Comparison of ENCODE assay signal across 15 cellular contexts in the genomic region with DNA sequence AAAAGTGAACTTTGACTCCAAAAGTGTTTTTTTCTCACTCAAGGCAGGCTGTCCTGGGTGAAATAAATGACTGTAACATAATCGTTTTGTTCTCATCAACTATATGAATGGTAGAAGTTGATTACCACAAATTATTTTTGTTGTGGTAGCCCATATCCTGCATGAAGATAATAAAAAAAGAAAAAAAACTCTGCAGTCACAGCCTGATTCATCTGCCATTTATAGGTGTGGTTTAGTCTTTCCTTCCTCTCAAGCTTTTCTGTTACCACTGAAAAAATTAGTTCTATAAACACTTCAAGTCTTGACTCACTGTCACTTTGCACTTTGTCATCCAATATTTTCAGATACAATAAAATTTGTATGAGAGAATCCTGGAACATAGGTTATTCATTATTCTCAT.
DNase-seq lines count a peak whose midpoint lies in the region; ATAC-seq and TF ChIP-seq lines count a peak whose summit lies in the region.
"Had no signal": no experiment of that assay in that cellular context is flagged by ENCODE, and none has a peak within 500 bp of the region (broad histone marks: within the 10 kb centered on the region; RNA-seq: fewer than 3 reads in every experiment).

No MANE protein-coding gene starts in this region.

- TF ChIP-seq CTCF in right atrium auricular region (IDR thresholded peaks at IDR 0.05), result no peak
- no peak for TF ChIP-seq CTCF in Calu3 (IDR thresholded peaks at IDR 0.05; ENCODE audit: unreplicated experiment)

- intact Hi-C loops in CD4-positive, alpha-beta memory T cell (cut with micrococcal nuclease), result no loop called here
- intact Hi-C loops in Calu3 (cut with micrococcal nuclease; ENCODE audit: unreplicated experiment), result no loop called here

- no peaks in the 10 kb centered on the region for H3K36me3 ChIP-seq in CD4-positive, alpha-beta memory T cell (ENCODE audit: insufficient read depth, low read length)
- H3K36me3 ChIP-seq in right atrium auricular region, result no peaks in the 10 kb centered on the region
- H3K36me3 ChIP-seq: MG63 had no signal

- H3K4me3 Mint-ChIP-seq in CD4-positive, alpha-beta memory T cell, result peak overlapping the region in 5 of 8 donors; percentile 6 to 46 (median 26)
- H3K4me3 Mint-ChIP-seq in Calu3 (ENCODE audit: low read depth, unreplicated experiment), result no peak overlapping the region
- H3K4me3 Mint-ChIP-seq: brain; stimulated activated naive B cell treated with anti-CD40 and anti-IgM and Interleukin-4, amounts not matched to agents 10 μg/mL and 1 μg/mL and 100 μg/mL, for 72 hours had no signal

- H3K27ac Mint-ChIP-seq in CD4-positive, alpha-beta memory T cell, result peak overlapping the region in 3 of 7 donors; percentile 3 to 47 (median 38)
- no peak overlapping the region for H3K27ac Mint-ChIP-seq in Calu3 (ENCODE audit: unreplicated experiment)
- H3K27ac Mint-ChIP-seq: CD14-positive monocyte; stimulated activated naive B cell treated with anti-CD40 and anti-IgM and Interleukin-4, amounts not matched to agents 10 μg/mL and 1 μg/mL and 100 μg/mL, for 72 hours had no signal

- BruUV-seq in Calu3 (replicated peaks; lab: Mats Ljungman, UMichigan), result no TSS peak

- H3K36me3 Mint-ChIP-seq in CD4-positive, alpha-beta memory T cell, result no peaks in the 10 kb centered on the region
- no peaks in the 10 kb centered on the region for H3K36me3 Mint-ChIP-seq in Calu3 (ENCODE audit: insufficient read depth, unreplicated experiment)
- H3K36me3 Mint-ChIP-seq: brain; CD14-positive monocyte; stimulated activated naive B cell treated with anti-CD40 and anti-IgM and Interleukin-4, amounts not matched to agents 10 μg/mL and 1 μg/mL and 100 μg/mL, for 72 hours had no signal

- CTCF ChIA-PET in CD4-positive, alpha-beta memory T cell (lab: Charles Lee; ENCODE audit: partially characterized antibody), result interaction anchor here (1.0 to 2.3 kb wide), 2 partner anchors 12 to 1162 kb away, joined by 4 to 10 read pairs; no protein-coding TSS in a partner anchor
- CTCF ChIA-PET in Calu3 (lab: Charles Lee), result no interaction called here

- ATAC-seq in GM19395 (IDR thresholded peaks at IDR 0.05; ENCODE audit: unreplicated experiment), result peak; percentile 50
- ATAC-seq: stimulated activated naive B cell treated with anti-CD40 and anti-IgM and Interleukin-4, amounts not matched to agents 10 μg/mL and 1 μg/mL and 100 μg/mL, for 72 hours had no signal

- no peaks in the 10 kb centered on the region for H3K9me3 ChIP-seq in CD4-positive, alpha-beta memory T cell (ENCODE audit: control insufficient read depth in 1 of 2, low read length in 2 of 2)
- H3K9me3 ChIP-seq in right atrium auricular region, result no peaks in the 10 kb centered on the region
- H3K9me3 ChIP-seq: MG63 had no signal

- H3K4me1 Mint-ChIP-seq in CD4-positive, alpha-beta memory T cell, result peaks cover 16 to 26% (median 22%) of the 10 kb centered on the region in 4 donors
- no peaks in the 10 kb centered on the region for H3K4me1 Mint-ChIP-seq in Calu3 (ENCODE audit: low read depth, unreplicated experiment)
- H3K4me1 Mint-ChIP-seq: brain had no signal

- no peak overlapping the region for H3K27ac ChIP-seq in CD4-positive, alpha-beta memory T cell (ENCODE audit: low read depth, low read length)
- H3K27ac ChIP-seq in right atrium auricular region, result no peak overlapping the region

- H3K4me3 ChIP-seq in CD4-positive, alpha-beta memory T cell (ENCODE audit: low read length in 2 of 2), result no peak overlapping the region
- H3K4me3 ChIP-seq in right atrium auricular region, result no peak overlapping the region
- H3K4me3 ChIP-seq: lung, MG63 had no signal

- peak in 4 of 5 donors; percentile 65 to 77 (median 70) for DNase-seq in CD4-positive, alpha-beta memory T cell
- DNase-seq in MV-4-11 (lab: John Stamatoyannopoulos, UW) (peak; percentile 86), right atrium auricular region (ENCODE audit: low spot score) (no peak), NCI-H345 treated with DMSO at 0.1 percent for 48 hours (lab: John Stamatoyannopoulos, UW; ENCODE audit: unreplicated experiment) (no peak), Calu3 (no peak)
- DNase-seq in central memory CD4-positive, alpha-beta T cell, result peak; percentile 70
- DNase-seq in stimulated activated CD4-positive, alpha-beta T cell treated with anti-CD3 and anti-CD28 coated beads, Interleukin-4, amount 100 ng/mL, for 24 hours, result no peak
- DNase-seq: hypothalamus; MG63; NCI-H524; stimulated activated naive B cell treated with anti-CD40 and anti-IgM and Interleukin-4, amounts not matched to agents 10 μg/mL and 1 μg/mL and 100 μg/mL, for 72 hours had no signal

- peaks cover 16 to 29% of the 10 kb centered on the region in 2 donors for H3K27me3 Mint-ChIP-seq in CD4-positive, alpha-beta memory T cell
- H3K27me3 Mint-ChIP-seq in Calu3 (ENCODE audit: unreplicated experiment), result no peaks in the 10 kb centered on the region

- H3K4me1 ChIP-seq in CD4-positive, alpha-beta memory T cell (ENCODE audit: insufficient read depth, low read length), result peaks cover 25% of the 10 kb centered on the region
- no peaks in the 10 kb centered on the region for H3K4me1 ChIP-seq in right atrium auricular region

- H3K27me3 ChIP-seq in CD4-positive, alpha-beta memory T cell (ENCODE audit: insufficient read depth, low read length), result peaks cover 9% of the 10 kb centered on the region
- no peaks in the 10 kb centered on the region for H3K27me3 ChIP-seq in right atrium auricular region
- H3K27me3 ChIP-seq: MG63 had no signal

- POLR2A ChIA-PET in CD4-positive, alpha-beta memory T cell (lab: Charles Lee; ENCODE audit: partially characterized antibody), result interaction anchor here (0.6 kb wide), 1 partner anchor 8 kb away, joined by 3 read pairs; no protein-coding TSS in a partner anchor

- H3K9me3 Mint-ChIP-seq in CD4-positive, alpha-beta memory T cell, result peaks cover 0 to 1% (median 0%) of the 10 kb centered on the region in 8 donors
- H3K9me3 Mint-ChIP-seq in Calu3 (ENCODE audit: low read depth, unreplicated experiment), result no peaks in the 10 kb centered on the region
- H3K9me3 Mint-ChIP-seq: CD14-positive monocyte; stimulated activated naive B cell treated with anti-CD40 and anti-IgM and Interleukin-4, amounts not matched to agents 10 μg/mL and 1 μg/mL and 100 μg/mL, for 72 hours had no signal

Comparison
In these comparisons a context has a peak if more than half of its experiments do, and no peak if none do; other contexts are left out.
1. DNase-seq: peak in CD4-positive, alpha-beta memory T cell (4 of 5), MV-4-11 (single experiment) and central memory CD4-positive, alpha-beta T cell (single experiment); none in stimulated activated CD4-positive, alpha-beta T cell treated with anti-CD3 and anti-CD28 coated beads, Interleukin-4, amount 100 ng/mL, for 24 hours (single experiment), right atrium auricular region (single experiment), NCI-H345 treated with DMSO at 0.1 percent for 48 hours (single experiment) and Calu3 (single experiment).